ENCODE assay signal across 7 cellular contexts in genomic region chr20:9838378-9839295, GRCh38.
DNase-seq lines count a peak whose midpoint lies in the region; ATAC-seq and TF ChIP-seq lines count a peak whose summit lies in the region.

TSS of gene PAK5 (minus strand) at chr20:9839076. CDS start at chr20:9644328, 194,748 bp downstream.

- H4K20me1 ChIP-seq in KMS-11 (ENCODE audit: insufficient read depth), result no peaks in the 10 kb centered on the region

- H3K4me3 ChIP-seq in KMS-11 (IDR thresholded peaks at IDR 0.05; ENCODE audit: insufficient read depth, low read depth, low read length), result no peak within 1 kb of the TSS
- H3K4me3 ChIP-seq in NT2/D1 (ENCODE audit: insufficient read length, low read depth), result peak within 1 kb of the TSS; percentile 70
- no peak within 1 kb of the TSS for H3K4me3 ChIP-seq in fibroblast of mammary gland (ENCODE audit: control insufficient read depth, low read depth, low read length)

- no peaks in the 10 kb centered on the region for H3K9me3 ChIP-seq in NT2/D1 (ENCODE audit: insufficient read depth, low read length)

- peak within 1 kb of the TSS; percentile 76 for H2AFZ ChIP-seq in KMS-11 (ENCODE audit: low read depth)

- H3K79me2 ChIP-seq in KMS-11 (ENCODE audit: insufficient read depth, low read depth), result no peaks in the 10 kb centered on the region

- ATAC-seq in HG03139 (IDR thresholded peaks at IDR 0.05; ENCODE audit: unreplicated experiment), result no peak
- no peak for ATAC-seq in GM21825 (IDR thresholded peaks at IDR 0.05; ENCODE audit: unreplicated experiment)
- no peak for ATAC-seq in GM18868 (IDR thresholded peaks at IDR 0.05; ENCODE audit: unreplicated experiment)

- H3K27me3 ChIP-seq in KMS-11 (ENCODE audit: insufficient read depth, low read depth) (no peaks in the 10 kb centered on the region), NT2/D1 (ENCODE audit: insufficient read depth, insufficient read length) (peaks cover 20% of the 10 kb centered on the region)

- H3K4me2 ChIP-seq in KMS-11, result peak within 1 kb of the TSS; percentile 54

- H3K4me1 ChIP-seq in KMS-11 (ENCODE audit: low read depth, poor library complexity, severe bottlenecking), result no peaks in the 10 kb centered on the region
- H3K4me1 ChIP-seq in NT2/D1 (ENCODE audit: insufficient read depth, insufficient read length), result no peaks in the 10 kb centered on the region

- H3K9ac ChIP-seq in KMS-11 (no peak within 1 kb of the TSS), NT2/D1 (ENCODE audit: insufficient read length, low read depth) (peak within 1 kb of the TSS; percentile 21)

- TF ChIP-seq CTCF in KMS-11 (conservative IDR thresholded peaks at IDR 0.05; ENCODE audit: low read depth, low read length) (no peak), fibroblast of mammary gland (conservative IDR thresholded peaks at IDR 0.05; ENCODE audit: control insufficient read depth, insufficient read depth, low read depth, low read length) (no peak)

- DNase-seq in NT2/D1 (ENCODE audit: low read depth, low spot score) (peak; percentile 89), fibroblast of mammary gland (ENCODE audit: low read depth) (peak; percentile 7), nucleus accumbens (lab: John Stamatoyannopoulos, UW) (peak in 54 of 56 donors; percentile 9 to 92 (median 74))

- no peak within 1 kb of the TSS for H3K27ac ChIP-seq in KMS-11

- H3K36me3 ChIP-seq in KMS-11 (ENCODE audit: insufficient read depth), result no peaks in the 10 kb centered on the region
- H3K36me3 ChIP-seq in NT2/D1 (ENCODE audit: insufficient read depth, insufficient read length, low read length), result no peaks in the 10 kb centered on the region

Comparison
In these comparisons a context has a peak if more than half of its experiments do, and no peak if none do; other contexts are left out.
1. DNase-seq: peak in every context shown above with its lines; median percentile 89 in NT2/D1; 74 in nucleus accumbens; 7 in fibroblast of mammary gland.